Comparison of ENCODE assay signal across 15 cellular contexts in the genomic region with DNA sequence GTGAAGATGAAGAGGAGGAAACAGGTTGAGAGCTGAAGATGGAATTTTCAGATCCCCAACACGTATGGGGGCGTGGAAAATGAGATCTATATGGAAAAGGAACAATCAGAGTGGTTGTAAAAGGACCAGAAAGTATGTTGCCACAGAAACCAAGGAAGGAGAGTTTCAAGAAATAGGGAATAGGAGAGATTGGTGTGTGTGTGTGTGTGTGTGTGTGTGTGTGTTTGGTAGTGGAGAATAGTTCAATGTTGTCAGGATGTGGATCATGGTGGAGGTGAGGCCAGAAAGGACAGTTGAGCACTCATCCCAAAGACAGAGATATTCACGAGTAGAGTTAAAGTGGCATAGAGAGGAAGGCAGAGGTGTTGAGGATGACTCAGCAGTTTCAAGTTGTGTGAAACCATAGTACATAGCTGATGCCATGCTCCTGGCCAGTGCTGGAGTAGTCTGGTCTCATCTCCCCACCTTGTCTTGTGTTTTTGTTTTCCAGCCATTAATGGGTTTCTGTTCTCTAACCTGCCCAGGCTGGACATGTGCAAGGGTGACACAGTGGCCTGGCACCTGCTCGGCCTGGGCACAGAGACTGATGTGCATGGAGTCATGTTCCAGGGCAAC. TPM values are rescaled to one million over a fixed set of nuclear protein-coding genes. Genes with fewer than 3 reads are reported as not detected.
DNase-seq lines count a peak whose midpoint lies in the region; ATAC-seq, FAIRE-seq and TF ChIP-seq lines count a peak whose summit lies in the region.
"Had no signal": no experiment of that assay in that cellular context is flagged by ENCODE, and none has a peak within 500 bp of the region (broad histone marks: within the 10 kb centered on the region; RNA-seq: fewer than 3 reads in every experiment).

No MANE protein-coding gene starts in this region.

- no peaks in the 10 kb centered on the region for H3K27me3 Mint-ChIP-seq in activated naive CD8-positive, alpha-beta T cell treated with anti-CD3 and anti-CD28 coated beads, Interleukin-2, amount 50 U/mL, for 24 hours

- no peaks in the 10 kb centered on the region for H3K27me3 ChIP-seq in ovary

- no peak overlapping the region for H3K27ac ChIP-seq in ovary
- H3K27ac ChIP-seq: PC-9 had no signal

- H3K4me1 ChIP-seq in ovary (ENCODE audit: insufficient read depth), result no peaks in the 10 kb centered on the region
- H3K4me1 ChIP-seq: HAP-1 had no signal

- H3K4me3 ChIP-seq in ovary, result no peak overlapping the region
- H3K4me3 ChIP-seq: HAP-1, PC-9 had no signal

- intact Hi-C loops in ovary (cut with DNase I), result no loop called here

- no peaks in the 10 kb centered on the region for H3K9me3 ChIP-seq in ovary
- H3K9me3 ChIP-seq: HAP-1 had no signal

- DNase-seq in GM12892 (ENCODE audit: insufficient read length) (no peak), GM19239 (ENCODE audit: insufficient read length, low spot score) (no peak), ovary (no peak), RCC 7860 (ENCODE audit: low spot score) (no peak), activated gamma-delta T cell (lab: John Stamatoyannopoulos, UW) (no peak), NCI-H187 treated with DMSO at 0.1 percent for 48 hours (lab: John Stamatoyannopoulos, UW) (no peak)
- no peak for DNase-seq in activated naive CD8-positive, alpha-beta T cell treated with anti-CD3 and anti-CD28 coated beads, Interleukin-2, amount 50 U/mL, for 24 hours
- DNase-seq: foreskin fibroblast, kidney glomerular epithelial cell, NCI-H2081 treated with DMSO at 0.1 percent for 48 hours, PC-9 had no signal

- no peak overlapping the region for H3K4me3 Mint-ChIP-seq in activated naive CD8-positive, alpha-beta T cell treated with anti-CD3 and anti-CD28 coated beads, Interleukin-2, amount 50 U/mL, for 24 hours

- peak overlapping the region; percentile 27 for H3K27ac Mint-ChIP-seq in activated naive CD8-positive, alpha-beta T cell treated with anti-CD3 and anti-CD28 coated beads, Interleukin-2, amount 50 U/mL, for 24 hours
- H3K27ac Mint-ChIP-seq: activated T-helper 2 cell treated with anti-CD3 and anti-CD28 coated beads, Interferon-gamma antibody, Interleukin-2, Interleukin-4, amounts not matched to agents 10 μg/mL and 5 μg/mL and 100 μg/mL, durations not matched to agents 14 hours and 24 hours and 36 hours had no signal

- H3K4me1 Mint-ChIP-seq in activated naive CD8-positive, alpha-beta T cell treated with anti-CD3 and anti-CD28 coated beads, Interleukin-2, amount 50 U/mL, for 24 hours, result peaks cover 17% of the 10 kb centered on the region

- TF ChIP-seq POLR2A in GM12892 (IDR thresholded peaks at IDR 0.05; ENCODE audit: low read depth, low read length) (no peak), ovary (IDR thresholded peaks at IDR 0.05) (no peak)

- WGBS in ovary, 3 donors, result 50 to 57% (median 57%) methylated on average over 4 of the region's 4 CpGs

- no peak for TF ChIP-seq EP300 in ovary (IDR thresholded peaks at IDR 0.05)

- ATAC-seq in HG03025 (IDR thresholded peaks at IDR 0.05; ENCODE audit: low FRiP score, unreplicated experiment), result peak; percentile 66
- no peak for ATAC-seq in activated naive CD8-positive, alpha-beta T cell treated with anti-CD3 and anti-CD28 coated beads, Interleukin-2, amount 50 U/mL, for 24 hours

- no peaks in the 10 kb centered on the region for H3K36me3 ChIP-seq in ovary
- H3K36me3 ChIP-seq: HAP-1 had no signal

- FAIRE-seq in GM12892 (lab: Jason Lieb, UNC) (peak; percentile 62), GM19239 (lab: Jason Lieb, UNC) (peak; percentile 14), RCC 7860 (lab: Jason Lieb, UNC) (no peak)

- no peaks in the 10 kb centered on the region for H3K9me3 Mint-ChIP-seq in activated naive CD8-positive, alpha-beta T cell treated with anti-CD3 and anti-CD28 coated beads, Interleukin-2, amount 50 U/mL, for 24 hours
- H3K9me3 Mint-ChIP-seq: activated T-helper 2 cell treated with anti-CD3 and anti-CD28 coated beads, Interferon-gamma antibody, Interleukin-2, Interleukin-4, amounts not matched to agents 10 μg/mL and 5 μg/mL and 100 μg/mL, durations not matched to agents 14 hours and 24 hours and 36 hours had no signal

- H3K36me3 Mint-ChIP-seq in activated naive CD8-positive, alpha-beta T cell treated with anti-CD3 and anti-CD28 coated beads, Interleukin-2, amount 50 U/mL, for 24 hours (ENCODE audit: low read depth), result no peaks in the 10 kb centered on the region
- H3K36me3 Mint-ChIP-seq: CD4-positive, CD25-positive, alpha-beta regulatory T cell had no signal

- TF ChIP-seq CTCF in ovary (IDR thresholded peaks at IDR 0.05), result no peak

RNA-seq across cellular contexts. Expression of a gene that starts 36.1 kb away (rescaled TPM):
- 0.49 TPM for polyA plus RNA-seq in GM12892 (2012; ENCODE audit: missing spikeins)
- total RNA-seq in ovary, result 10 to 100 TPM; 17.1 to 37.4 (median 21.0) TPM
- 10 to 100 TPM; 19.0 to 56.9 TPM for polyA plus RNA-seq in ovary
- total RNA-seq: activated T-helper 2 cell treated with anti-CD3 and anti-CD28 coated beads, Interferon-gamma antibody, Interleukin-2, Interleukin-4, amounts not matched to agents 10 μg/mL and 5 μg/mL and 100 μg/mL, durations not matched to agents 14 hours and 24 hours and 36 hours; CD4-positive, CD25-positive, alpha-beta regulatory T cell; PC-9 had no signal
- polyA plus RNA-seq: CD4-positive, CD25-positive, alpha-beta regulatory T cell had no signal
